In genomic region chr2:189236066-189236465, GRCh38 we compare ENCODE assay signal across 1 cellular context.
TF ChIP-seq lines count a peak whose summit lies in the region.

No MANE protein-coding gene starts in this region.

TF ChIP-seq in IMR-90, 13 proteins besides CTCF, POLR2A, EP300 and RAD21 (continued from another document):
- no peak for TF ChIP-seq MAFK (IDR thresholded peaks at IDR 0.05; ENCODE audit: low read depth, low read length)
